8 cellular contexts compared by ENCODE assay signal in genomic region chr5:177113566-177114424, GRCh38. TPM values are rescaled to one million over a fixed set of nuclear protein-coding genes. Genes with fewer than 3 reads are reported as not detected.
DNase-seq lines count a peak whose midpoint lies in the region; ATAC-seq and TF ChIP-seq lines count a peak whose summit lies in the region.

No MANE protein-coding gene starts in this region.

- H3K4me3 ChIP-seq in GM12865 (ENCODE audit: low read depth, low read length) (no peak overlapping the region), fibroblast of mammary gland (ENCODE audit: control insufficient read depth, low read depth, low read length) (no peak overlapping the region), neural progenitor cell (no peak overlapping the region), stomach (peak overlapping the region in 1 of 4 donors; percentile 7)

- no peak for ATAC-seq in GM19324 (IDR thresholded peaks at IDR 0.05; ENCODE audit: low FRiP score, unreplicated experiment)

- H3K36me3 ChIP-seq in neural progenitor cell = no peaks in the 10 kb centered on the region
- H3K36me3 ChIP-seq in stomach = no peaks in the 10 kb centered on the region

- H3K27ac Mint-ChIP-seq in activated T-helper 1 cell treated with anti-CD3 and anti-CD28 coated beads, Interleukin-12 subunit alpha, Interleukin-12 subunit beta, Interleukin-2, Interleukin-4 antibody, amounts not matched to agents 30 ng/mL and 10 ng/mL and 1 ng/mL, durations not matched to agents 14 hours and 24 hours and 36 hours = peak overlapping the region; percentile 35
- peak overlapping the region; percentile 19 for H3K27ac Mint-ChIP-seq in neural progenitor cell

- no peak for TF ChIP-seq EP300 in stomach (IDR thresholded peaks at IDR 0.05)

- no peaks in the 10 kb centered on the region for H3K9me3 Mint-ChIP-seq in activated T-helper 1 cell treated with anti-CD3 and anti-CD28 coated beads, Interleukin-12 subunit alpha, Interleukin-12 subunit beta, Interleukin-2, Interleukin-4 antibody, amounts not matched to agents 30 ng/mL and 10 ng/mL and 1 ng/mL, durations not matched to agents 14 hours and 24 hours and 36 hours
- no peaks in the 10 kb centered on the region for H3K9me3 Mint-ChIP-seq in neural progenitor cell

- peak; percentile 82 for DNase-seq in GM12865 (ENCODE audit: low read depth)
- DNase-seq in HuH-7.5 (ENCODE audit: low spot score) = peak; percentile 91
- peak; percentile 76 for DNase-seq in RKO (ENCODE audit: low spot score)
- peak; percentile 70 for DNase-seq in activated T-helper 1 cell treated with anti-CD3 and anti-CD28 coated beads, Interleukin-12 subunit alpha, Interleukin-12 subunit beta, Interleukin-2, Interleukin-4 antibody, amounts not matched to agents 30 ng/mL and 10 ng/mL and 1 ng/mL, durations not matched to agents 14 hours and 24 hours and 36 hours (ENCODE audit: low spot score)
- DNase-seq in fibroblast of mammary gland (ENCODE audit: low read depth) = peak; percentile 75
- DNase-seq in neural progenitor cell (ENCODE audit: low spot score) = peak; percentile 80
- peak; percentile 81 for DNase-seq in stomach

- H3K79me2 ChIP-seq in neural progenitor cell (ENCODE audit: low read depth) = no peaks in the 10 kb centered on the region

- 15 to 18% (median 17%) methylated on average over 14 of the region's 14 CpGs for WGBS in stomach, 5 donors

- H3K27me3 ChIP-seq in neural progenitor cell (no peaks in the 10 kb centered on the region), stomach (no peaks in the 10 kb centered on the region)

- TF ChIP-seq CTCF in GM12865 (IDR thresholded peaks at IDR 0.05; ENCODE audit: insufficient read depth, low read depth, low read length, missing control alignments) = peak; percentile 100
- TF ChIP-seq CTCF in fibroblast of mammary gland (conservative IDR thresholded peaks at IDR 0.05; ENCODE audit: control insufficient read depth, insufficient read depth, low read depth, low read length) = peak; percentile 100
- TF ChIP-seq CTCF in neural progenitor cell (IDR thresholded peaks at IDR 0.05) = peak; percentile 97
- peak in 6 of 7 experiments; percentile 52 to 99 (median 98) for TF ChIP-seq CTCF in stomach (IDR thresholded peaks at IDR 0.05)

- no peak for TF ChIP-seq POLR2A in stomach (IDR thresholded peaks at IDR 0.05)

- H3K9ac ChIP-seq in neural progenitor cell = no peak overlapping the region

- H2AFZ ChIP-seq in neural progenitor cell (replicated peaks) = peak overlapping the region; percentile 70

- no peaks in the 10 kb centered on the region for H4K20me1 ChIP-seq in neural progenitor cell (ENCODE audit: low read depth)

- H3F3A ChIP-seq in neural progenitor cell (ENCODE audit: low read depth) = peaks cover 7% of the 10 kb centered on the region

- no peaks in the 10 kb centered on the region for H3K9me3 ChIP-seq in neural progenitor cell (ENCODE audit: low read depth)
- no peaks in the 10 kb centered on the region for H3K9me3 ChIP-seq in stomach

- H3K4me1 ChIP-seq in neural progenitor cell = no peaks in the 10 kb centered on the region
- H3K4me1 ChIP-seq in stomach = peaks cover 0 to 50% (median 32%) of the 10 kb centered on the region in 4 donors

- H3K4me2 ChIP-seq in neural progenitor cell = no peak overlapping the region

- H3K27ac ChIP-seq in neural progenitor cell = no peak overlapping the region
- H3K27ac ChIP-seq in stomach = peak overlapping the region in 2 of 5 donors; percentile 54 to 56

- no peaks in the 10 kb centered on the region for H3K36me3 Mint-ChIP-seq in activated T-helper 1 cell treated with anti-CD3 and anti-CD28 coated beads, Interleukin-12 subunit alpha, Interleukin-12 subunit beta, Interleukin-2, Interleukin-4 antibody, amounts not matched to agents 30 ng/mL and 10 ng/mL and 1 ng/mL, durations not matched to agents 14 hours and 24 hours and 36 hours (ENCODE audit: low read depth)
- H3K36me3 Mint-ChIP-seq in neural progenitor cell = no peaks in the 10 kb centered on the region

- intact Hi-C loops in activated T-helper 1 cell treated with anti-CD3 and anti-CD28 coated beads, Interleukin-12 subunit alpha, Interleukin-12 subunit beta, Interleukin-2, Interleukin-4 antibody, amounts not matched to agents 30 ng/mL and 10 ng/mL and 1 ng/mL, durations not matched to agents 14 hours and 24 hours and 36 hours (cut with micrococcal nuclease) = loop anchor here (1.0 to 5.0 kb wide), 5 partner anchors 20 to 387 kb away; partner anchors contain the start of genes NSD1, PRELID1 and RAB24
- intact Hi-C loops in stomach (cut with DNase I; ENCODE audit: low total_unique reads) = loop anchor here (5.0 kb wide), 1 partner anchor 41 kb away; no protein-coding TSS in a partner anchor

- H3K27me3 Mint-ChIP-seq in activated T-helper 1 cell treated with anti-CD3 and anti-CD28 coated beads, Interleukin-12 subunit alpha, Interleukin-12 subunit beta, Interleukin-2, Interleukin-4 antibody, amounts not matched to agents 30 ng/mL and 10 ng/mL and 1 ng/mL, durations not matched to agents 14 hours and 24 hours and 36 hours (ENCODE audit: insufficient read depth) = no peaks in the 10 kb centered on the region
- H3K27me3 Mint-ChIP-seq in neural progenitor cell (ENCODE audit: insufficient read depth, low read depth) = peaks cover 14% of the 10 kb centered on the region

- H3K4me3 Mint-ChIP-seq in activated T-helper 1 cell treated with anti-CD3 and anti-CD28 coated beads, Interleukin-12 subunit alpha, Interleukin-12 subunit beta, Interleukin-2, Interleukin-4 antibody, amounts not matched to agents 30 ng/mL and 10 ng/mL and 1 ng/mL, durations not matched to agents 14 hours and 24 hours and 36 hours = no peak overlapping the region
- H3K4me3 Mint-ChIP-seq in neural progenitor cell = no peak overlapping the region

- peaks cover 25% of the 10 kb centered on the region for H3K4me1 Mint-ChIP-seq in activated T-helper 1 cell treated with anti-CD3 and anti-CD28 coated beads, Interleukin-12 subunit alpha, Interleukin-12 subunit beta, Interleukin-2, Interleukin-4 antibody, amounts not matched to agents 30 ng/mL and 10 ng/mL and 1 ng/mL, durations not matched to agents 14 hours and 24 hours and 36 hours (ENCODE audit: low read depth)
- H3K4me1 Mint-ChIP-seq in neural progenitor cell = peaks cover 9% of the 10 kb centered on the region

RNA-seq across cellular contexts. Expression of gene NSD1, which starts 19.8 kb away (rescaled TPM):
- total RNA-seq in activated T-helper 1 cell treated with anti-CD3 and anti-CD28 coated beads, Interleukin-12 subunit alpha, Interleukin-12 subunit beta, Interleukin-2, Interleukin-4 antibody, amounts not matched to agents 30 ng/mL and 10 ng/mL and 1 ng/mL, durations not matched to agents 14 hours and 24 hours and 36 hours = 108 and 112 TPM in 2 replicates
- total RNA-seq in neural progenitor cell (ENCODE audit: low replicate concordance) = 61.3 and 114 TPM in 2 replicates
- 10 to 100 TPM; 17.5 to 69.9 (median 40.0) TPM for total RNA-seq in stomach
- polyA plus RNA-seq in stomach = 1 to 10 TPM; 5.1 to 6.9 (median 5.9) TPM

RNA-seq across cellular contexts. Expression of gene FGFR4, which starts 27.1 kb away (rescaled TPM):
- total RNA-seq in activated T-helper 1 cell treated with anti-CD3 and anti-CD28 coated beads, Interleukin-12 subunit alpha, Interleukin-12 subunit beta, Interleukin-2, Interleukin-4 antibody, amounts not matched to agents 30 ng/mL and 10 ng/mL and 1 ng/mL, durations not matched to agents 14 hours and 24 hours and 36 hours = 1.2 and 1.4 TPM in 2 replicates
- 8.2 and 41.3 TPM in 2 replicates for total RNA-seq in neural progenitor cell (ENCODE audit: low replicate concordance)
- 100 to 1,000 TPM in 1 of 5 donors, 10 to 100 TPM in 3, 1 to 10 TPM in 1; 4.1 to 145 (median 11.0) TPM for total RNA-seq in stomach
- 10 to 100 TPM in 2 of 3 donors, 1 to 10 TPM in 1; 5.2 to 17.0 (median 15.9) TPM for polyA plus RNA-seq in stomach
